In the genomic region with DNA sequence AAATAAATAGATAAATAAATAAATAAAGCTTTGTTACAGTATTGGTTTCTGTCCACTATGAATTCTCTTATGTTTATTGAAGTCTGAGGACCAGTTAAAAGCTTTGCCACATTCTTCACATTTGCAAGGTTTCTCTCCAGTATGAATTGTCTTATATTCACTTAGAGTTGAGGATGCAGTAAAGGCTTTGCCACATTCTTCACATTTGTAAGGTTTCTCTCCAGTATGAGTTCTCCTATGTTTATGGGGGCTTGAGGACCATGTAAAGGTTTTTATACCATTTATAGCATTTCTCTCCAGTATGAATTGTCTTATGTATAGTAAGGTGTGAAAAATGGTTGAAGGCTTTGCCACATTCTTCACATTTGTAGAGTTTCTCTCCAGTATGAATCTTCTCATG, we compare ENCODE assay signal across 23 cellular contexts.
"Had no signal": no experiment of that assay in that cellular context is flagged by ENCODE, and none has a peak within 500 bp of the region (broad histone marks: within the 10 kb centered on the region; RNA-seq: fewer than 3 reads in every experiment).

No MANE protein-coding gene starts in this region.

- ATAC-seq: effector memory CD8-positive, alpha-beta T cell; foreskin keratinocyte; left cardiac atrium; lower lobe of right lung; natural killer cell treated with Interleukin-12 subunit alpha and Interleukin-12 subunit beta and Interleukin-15 and Interleukin-18, amount 100 ng/mL, for 72 hours; pancreas; right lobe of liver; stimulated activated memory B cell treated with anti-CD40 and anti-IgM and Interleukin-4, amounts not matched to agents 10 μg/mL and 1 μg/mL and 100 μg/mL, for 72 hours had no signal

- H3K36me3 ChIP-seq: lower lobe of right lung, pancreas, prostate gland, right lobe of liver had no signal

- H3K4me1 Mint-ChIP-seq: memory B cell; neural progenitor cell; stimulated activated memory B cell treated with anti-CD40 and anti-IgM and Interleukin-4, amounts not matched to agents 10 μg/mL and 1 μg/mL and 100 μg/mL, for 72 hours had no signal

- H3K27me3 ChIP-seq: foreskin keratinocyte, neural progenitor cell, pancreas, right lobe of liver had no signal

- H3K4me1 ChIP-seq: foreskin keratinocyte, left ventricle myocardium inferior, lower lobe of right lung, neural progenitor cell, pancreas, prostate gland, right lobe of liver had no signal

- H3K9ac ChIP-seq: neural progenitor cell had no signal

- H3K27ac Mint-ChIP-seq: dendritic cell treated with granulocyte-macrophage colony-stimulating factor and Interleukin-4, amounts not matched to agents 40 ng/mL and 50 ng/mL, for 4 days; effector memory CD8-positive, alpha-beta T cell; memory B cell; natural killer cell treated with Interleukin-12 subunit alpha and Interleukin-12 subunit beta and Interleukin-15 and Interleukin-18, amount 100 ng/mL, for 72 hours; neural progenitor cell; stimulated activated memory B cell treated with anti-CD40 and anti-IgM and Interleukin-4, amounts not matched to agents 10 μg/mL and 1 μg/mL and 100 μg/mL, for 72 hours; stimulated activated naive CD8-positive, alpha-beta T cell treated with anti-CD3 and anti-CD28 coated beads, Interleukin-15, Interleukin-2, amounts not matched to agents 100 ng/mL and 50 ng/mL, for 24 hours; type B pancreatic cell had no signal

- H3K4me3 ChIP-seq: left ventricle myocardium inferior, lower lobe of right lung, neural progenitor cell, pancreas, prostate gland, right lobe of liver had no signal

- H3K27ac ChIP-seq: foreskin keratinocyte, left ventricle myocardium inferior, lower lobe of right lung, neural progenitor cell, pancreas, prostate gland, right lobe of liver had no signal

- H3K27me3 Mint-ChIP-seq: dendritic cell treated with granulocyte-macrophage colony-stimulating factor and Interleukin-4, amounts not matched to agents 40 ng/mL and 50 ng/mL, for 4 days; effector memory CD8-positive, alpha-beta T cell; memory B cell; natural killer cell treated with Interleukin-12 subunit alpha and Interleukin-12 subunit beta and Interleukin-15 and Interleukin-18, amount 100 ng/mL, for 72 hours; stimulated activated memory B cell treated with anti-CD40 and anti-IgM and Interleukin-4, amounts not matched to agents 10 μg/mL and 1 μg/mL and 100 μg/mL, for 72 hours; stimulated activated naive CD8-positive, alpha-beta T cell treated with anti-CD3 and anti-CD28 coated beads, Interleukin-15, Interleukin-2, amounts not matched to agents 100 ng/mL and 50 ng/mL, for 24 hours; type B pancreatic cell had no signal

- H3K9me3 ChIP-seq: prostate gland had no signal

- DNase-seq: effector memory CD8-positive, alpha-beta T cell; erythroblast; foreskin keratinocyte; kidney; left cardiac atrium; left ventricle myocardium inferior; lower lobe of right lung; midbrain; occipital lobe; pancreas; retina; right lobe of liver; stimulated activated CD4-positive, alpha-beta T cell treated with anti-CD3 and anti-CD28 coated beads, Interleukin-15, amount 100 ng/mL, for 24 hours; stimulated activated CD4-positive, alpha-beta T cell treated with anti-CD3 and anti-CD28 coated beads, Interleukin-1b, Interleukin-23, amount 100 ng/mL, for 48 hours; stimulated activated CD4-positive, alpha-beta T cell treated with anti-CD3 and anti-CD28 coated beads, Interleukin-4, amount 100 ng/mL, for 24 hours had no signal

- H3K4me3 Mint-ChIP-seq: dendritic cell treated with granulocyte-macrophage colony-stimulating factor and Interleukin-4, amounts not matched to agents 40 ng/mL and 50 ng/mL, for 4 days; effector memory CD8-positive, alpha-beta T cell; memory B cell; natural killer cell treated with Interleukin-12 subunit alpha and Interleukin-12 subunit beta and Interleukin-15 and Interleukin-18, amount 100 ng/mL, for 72 hours; neural progenitor cell; stimulated activated memory B cell treated with anti-CD40 and anti-IgM and Interleukin-4, amounts not matched to agents 10 μg/mL and 1 μg/mL and 100 μg/mL, for 72 hours; stimulated activated naive CD8-positive, alpha-beta T cell treated with anti-CD3 and anti-CD28 coated beads, Interleukin-15, Interleukin-2, amounts not matched to agents 100 ng/mL and 50 ng/mL, for 24 hours; type B pancreatic cell had no signal
